12 cellular contexts compared by ENCODE assay signal in the genomic region with DNA sequence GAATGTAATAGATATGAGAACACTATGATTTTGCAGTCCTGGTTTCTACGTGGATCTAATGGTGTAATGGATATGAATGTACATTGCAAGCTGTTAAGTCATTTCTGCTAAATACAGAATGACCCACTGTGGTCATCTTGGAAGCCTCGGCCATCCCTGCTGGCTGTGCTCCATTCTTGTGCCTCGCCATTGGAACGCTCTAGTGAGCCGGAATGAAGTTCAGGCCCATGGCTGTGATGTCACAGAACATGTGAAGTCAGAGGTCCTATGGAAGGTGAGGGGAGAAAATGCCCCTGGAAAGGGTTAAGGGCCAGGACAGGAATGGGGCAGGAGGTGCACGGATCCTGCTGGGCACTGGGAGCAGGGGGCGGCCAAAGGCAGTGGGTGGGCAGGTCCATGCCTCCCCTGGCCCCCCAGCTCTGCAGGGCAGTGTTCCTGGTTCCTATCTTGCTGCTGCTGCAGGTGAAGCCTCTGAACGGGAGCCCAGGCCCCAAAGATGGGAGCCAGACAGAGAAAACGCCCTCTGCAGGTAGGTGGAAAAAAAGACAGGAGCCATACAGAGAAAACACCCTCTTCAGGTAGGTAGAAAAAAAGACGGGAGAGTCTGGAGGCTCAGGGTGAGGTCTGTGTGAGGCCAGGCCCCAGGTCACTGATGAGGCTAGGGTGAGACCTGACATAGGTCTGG.
DNase-seq lines count a peak whose midpoint lies in the region; ATAC-seq and TF ChIP-seq lines count a peak whose summit lies in the region.
"Had no signal": no experiment of that assay in that cellular context is flagged by ENCODE, and none has a peak within 500 bp of the region (broad histone marks: within the 10 kb centered on the region; RNA-seq: fewer than 3 reads in every experiment).

TSS of gene LLCFC1 (plus strand) at position 259 of the 685 bp plus-strand sequence. CDS start at position 397, 138 bp downstream.

- no peak within 1 kb of the TSS for H3K4me2 ChIP-seq in KMS-11

- peaks cover 0 to 2% of the 10 kb centered on the region in 2 donors for H3K4me1 Mint-ChIP-seq in effector memory CD8-positive, alpha-beta T cell (ENCODE audit: low read depth in 2 of 2)
- no peaks in the 10 kb centered on the region for H3K4me1 Mint-ChIP-seq in stimulated activated memory B cell treated with anti-CD40 and anti-IgM and Interleukin-4, amounts not matched to agents 10 μg/mL and 1 μg/mL and 100 μg/mL, for 72 hours

- peak; percentile 64 for TF ChIP-seq CTCF in KMS-11 (conservative IDR thresholded peaks at IDR 0.05; ENCODE audit: low read depth, low read length)

- H3K4me3 ChIP-seq in KMS-11 (IDR thresholded peaks at IDR 0.05; ENCODE audit: insufficient read depth, low read depth, low read length) = no peak within 1 kb of the TSS
- no peak within 1 kb of the TSS for H3K4me3 ChIP-seq in effector memory CD4-positive, alpha-beta T cell (ENCODE audit: insufficient read depth, low read depth, low read length, poor library complexity, severe bottlenecking)
- H3K4me3 ChIP-seq: BLaER1 treated with 17β-estradiol and CSF1 and Interleukin-3, amounts not matched to agents 10 nM and 100 nM had no signal

- H3K9me3 ChIP-seq in effector memory CD4-positive, alpha-beta T cell (ENCODE audit: control insufficient read depth, low read length) = no peaks in the 10 kb centered on the region

- ATAC-seq in effector memory CD8-positive, alpha-beta T cell (replicated peaks) = peak; percentile 12
- ATAC-seq in stimulated activated memory B cell treated with anti-CD40 and anti-IgM and Interleukin-4, amounts not matched to agents 10 μg/mL and 1 μg/mL and 100 μg/mL, for 72 hours = peak; percentile 34
- no peak for ATAC-seq in HG03045 (IDR thresholded peaks at IDR 0.05; ENCODE audit: unreplicated experiment)

- peaks cover 35 to 58% of the 10 kb centered on the region in 2 donors for H3K27me3 Mint-ChIP-seq in effector memory CD8-positive, alpha-beta T cell
- peaks cover 37% of the 10 kb centered on the region for H3K27me3 Mint-ChIP-seq in stimulated activated memory B cell treated with anti-CD40 and anti-IgM and Interleukin-4, amounts not matched to agents 10 μg/mL and 1 μg/mL and 100 μg/mL, for 72 hours

- no peak within 1 kb of the TSS for H3K9ac ChIP-seq in KMS-11
- H3K9ac ChIP-seq: BLaER1 treated with 17β-estradiol and CSF1 and Interleukin-3, amounts not matched to agents 10 nM and 100 nM had no signal

- H3K36me3 Mint-ChIP-seq in effector memory CD8-positive, alpha-beta T cell (ENCODE audit: insufficient read depth) = no peaks in the 10 kb centered on the region
- H3K36me3 Mint-ChIP-seq in stimulated activated memory B cell treated with anti-CD40 and anti-IgM and Interleukin-4, amounts not matched to agents 10 μg/mL and 1 μg/mL and 100 μg/mL, for 72 hours = no peaks in the 10 kb centered on the region

- H3K4me1 ChIP-seq in KMS-11 (ENCODE audit: low read depth, poor library complexity, severe bottlenecking) = no peaks in the 10 kb centered on the region
- H3K4me1 ChIP-seq in effector memory CD4-positive, alpha-beta T cell (ENCODE audit: control insufficient read depth, insufficient read depth, low read length, poor library complexity, severe bottlenecking) = no peaks in the 10 kb centered on the region

- no peaks in the 10 kb centered on the region for H4K20me1 ChIP-seq in KMS-11 (ENCODE audit: insufficient read depth)
- H4K20me1 ChIP-seq: BLaER1 treated with 17β-estradiol and CSF1 and Interleukin-3, amounts not matched to agents 10 nM and 100 nM had no signal

- no peaks in the 10 kb centered on the region for H3K9me3 Mint-ChIP-seq in effector memory CD8-positive, alpha-beta T cell
- H3K9me3 Mint-ChIP-seq in stimulated activated memory B cell treated with anti-CD40 and anti-IgM and Interleukin-4, amounts not matched to agents 10 μg/mL and 1 μg/mL and 100 μg/mL, for 72 hours = no peaks in the 10 kb centered on the region

- H3K79me2 ChIP-seq in KMS-11 (ENCODE audit: insufficient read depth, low read depth) = no peaks in the 10 kb centered on the region

- H3K36me3 ChIP-seq in KMS-11 (ENCODE audit: insufficient read depth) = no peaks in the 10 kb centered on the region
- H3K36me3 ChIP-seq in effector memory CD4-positive, alpha-beta T cell (ENCODE audit: control insufficient read depth, insufficient read depth, low read length) = no peaks in the 10 kb centered on the region
- H3K36me3 ChIP-seq: BLaER1 treated with 17β-estradiol and CSF1 and Interleukin-3, amounts not matched to agents 10 nM and 100 nM had no signal

- H3K27ac ChIP-seq in KMS-11 = no peak within 1 kb of the TSS
- no peak within 1 kb of the TSS for H3K27ac ChIP-seq in effector memory CD4-positive, alpha-beta T cell (ENCODE audit: insufficient read depth, low read length, poor library complexity, severe bottlenecking)
- H3K27ac ChIP-seq: BLaER1 treated with 17β-estradiol and CSF1 and Interleukin-3, amounts not matched to agents 10 nM and 100 nM had no signal

- no peaks in the 10 kb centered on the region for H3K27me3 ChIP-seq in KMS-11 (ENCODE audit: insufficient read depth, low read depth)
- H3K27me3 ChIP-seq in effector memory CD4-positive, alpha-beta T cell (replicated peaks; ENCODE audit: control insufficient read depth, insufficient read depth, low read length, poor library complexity, severe bottlenecking) = no peaks in the 10 kb centered on the region
- H3K27me3 ChIP-seq: BLaER1 treated with 17β-estradiol and CSF1 and Interleukin-3, amounts not matched to agents 10 nM and 100 nM had no signal

- no peak within 1 kb of the TSS for H3K27ac Mint-ChIP-seq in effector memory CD8-positive, alpha-beta T cell
- no peak within 1 kb of the TSS for H3K27ac Mint-ChIP-seq in stimulated activated memory B cell treated with anti-CD40 and anti-IgM and Interleukin-4, amounts not matched to agents 10 μg/mL and 1 μg/mL and 100 μg/mL, for 72 hours

- DNase-seq in activated T-cell treated with anti-CD3 and anti-CD28 coated beads, Interleukin-2, amount 50 U/mL, for 48 hours = peak; percentile 13 to 23
- DNase-seq in activated T-cell treated with anti-CD3 and anti-CD28 coated beads, Interleukin-2, amount 50 U/mL, for 1 hour = no peak
- no peak for DNase-seq in effector memory CD8-positive, alpha-beta T cell
- no peak for DNase-seq in pons (ENCODE audit: low spot score)
- no peak for DNase-seq in effector memory CD4-positive, alpha-beta T cell
- DNase-seq: NCI-H1930; stimulated activated CD4-positive, alpha-beta T cell treated with anti-CD3 and anti-CD28 coated beads, Interleukin-2, amount 100 ng/mL, for 48 hours; T-helper 9 cell had no signal

- no peak within 1 kb of the TSS for H3K4me3 Mint-ChIP-seq in effector memory CD8-positive, alpha-beta T cell
- no peak within 1 kb of the TSS for H3K4me3 Mint-ChIP-seq in stimulated activated memory B cell treated with anti-CD40 and anti-IgM and Interleukin-4, amounts not matched to agents 10 μg/mL and 1 μg/mL and 100 μg/mL, for 72 hours

- H2AFZ ChIP-seq in KMS-11 (ENCODE audit: low read depth) = no peak within 1 kb of the TSS

Comparison
In these comparisons a context has a peak if more than half of its experiments do, and no peak if none do; other contexts are left out.
1. DNase-seq: peak in activated T-cell treated with anti-CD3 and anti-CD28 coated beads, Interleukin-2, amount 50 U/mL, for 48 hours (2 of 2); none in activated T-cell treated with anti-CD3 and anti-CD28 coated beads, Interleukin-2, amount 50 U/mL, for 1 hour (single experiment), effector memory CD8-positive, alpha-beta T cell (0 of 3), pons (single experiment) and effector memory CD4-positive, alpha-beta T cell (0 of 3).